In the genomic region with DNA sequence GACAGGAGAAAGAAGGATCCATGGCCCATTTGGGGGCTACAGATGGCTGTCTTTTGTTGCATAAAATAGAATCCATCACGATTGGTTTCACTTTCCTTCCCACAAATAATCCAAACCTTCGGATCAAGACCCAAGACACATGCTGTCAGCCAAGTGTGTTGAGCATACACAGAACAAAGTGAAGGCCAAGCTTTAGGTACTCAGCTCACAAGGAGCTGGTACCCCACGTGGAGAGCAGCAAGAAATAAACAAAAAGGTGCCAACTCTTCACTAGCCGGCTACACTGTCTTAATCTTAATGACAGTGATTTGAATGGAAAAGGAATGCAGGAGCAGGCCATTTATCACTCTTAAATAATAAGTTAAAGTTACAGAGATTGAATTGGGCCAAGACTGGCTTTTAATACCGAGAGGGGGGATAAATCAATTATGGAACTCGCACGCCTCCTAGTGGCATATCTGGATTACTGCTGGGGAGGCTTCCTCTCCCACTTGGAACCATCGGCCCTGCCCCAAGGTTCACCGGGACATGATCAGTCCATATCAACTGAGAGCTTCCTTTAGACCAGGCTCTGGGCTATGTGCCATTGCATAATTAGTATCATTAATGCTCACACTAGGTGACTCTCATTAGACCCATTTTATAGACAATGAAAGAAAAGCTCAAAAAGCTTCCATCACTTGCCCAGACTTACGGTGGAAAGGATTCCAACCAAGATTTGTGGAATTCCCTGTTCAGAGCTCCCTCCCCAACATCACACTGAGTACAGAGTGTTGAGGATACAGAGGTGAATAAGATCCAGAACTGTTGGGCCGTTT, we compare ENCODE assay signal across 9 cellular contexts.
A peak's percentile ranks its signal among the peaks of the same experiment; 100 is the strongest.
DNase-seq lines count a peak whose midpoint lies in the region; ATAC-seq and TF ChIP-seq lines count a peak whose summit lies in the region.
"Had no signal": no experiment of that assay in that cellular context is flagged by ENCODE, and none has a peak within 500 bp of the region (broad histone marks: within the 10 kb centered on the region; RNA-seq: fewer than 3 reads in every experiment).

No MANE protein-coding gene starts in this region.

- H3K27ac Mint-ChIP-seq in H9: no peak overlapping the region
- H3K27ac Mint-ChIP-seq: stimulated activated naive CD8-positive, alpha-beta T cell treated with anti-CD3 and anti-CD28 coated beads, Interleukin-15, Interleukin-2, amounts not matched to agents 100 ng/mL and 50 ng/mL, for 24 hours had no signal

- H3K4me2 ChIP-seq in H9 (ENCODE audit: insufficient read depth, insufficient read length, low read length): no peak overlapping the region

- peaks cover 3% of the 10 kb centered on the region for H3K27me3 Mint-ChIP-seq in H9 (ENCODE audit: low read depth)
- H3K27me3 Mint-ChIP-seq: stimulated activated naive CD8-positive, alpha-beta T cell treated with anti-CD3 and anti-CD28 coated beads, Interleukin-15, Interleukin-2, amounts not matched to agents 100 ng/mL and 50 ng/mL, for 24 hours had no signal

- no peak overlapping the region for H2AFZ ChIP-seq in H9 (ENCODE audit: low read length)

- no peaks in the 10 kb centered on the region for H3K79me1 ChIP-seq in H9 (ENCODE audit: insufficient read depth, low read depth, low read length, poor library complexity, severe bottlenecking)

- H2BK5ac ChIP-seq in H9 (ENCODE audit: insufficient read length, low read length): no peak overlapping the region

- H4K8ac ChIP-seq in H9 (replicated peaks; ENCODE audit: insufficient read length, low read depth, low read length): no peak overlapping the region

- ATAC-seq in omental fat pad (ENCODE audit: low FRiP score): peak; percentile 71
- ATAC-seq in GM18858 (IDR thresholded peaks at IDR 0.05; ENCODE audit: unreplicated experiment): no peak

- no peak overlapping the region for H2BK15ac ChIP-seq in H9 (ENCODE audit: low read depth, low read length)

- H3K4ac ChIP-seq in H9 (ENCODE audit: low read depth, low read length): no peak overlapping the region

- no peaks in the 10 kb centered on the region; the same call in 1 of the 2 replicates for H3K4me1 ChIP-seq in H9 (ENCODE audit: insufficient read depth, low read length)

- no peak overlapping the region for H3K4me3 Mint-ChIP-seq in H9
- H3K4me3 Mint-ChIP-seq: stimulated activated naive CD8-positive, alpha-beta T cell treated with anti-CD3 and anti-CD28 coated beads, Interleukin-15, Interleukin-2, amounts not matched to agents 100 ng/mL and 50 ng/mL, for 24 hours had no signal

- H3K4me3 ChIP-seq in foreskin fibroblast (ENCODE audit: low read depth in 1 of 2, low read length in 2 of 2): no peak overlapping the region

- no peak overlapping the region for H2BK12ac ChIP-seq in H9 (ENCODE audit: insufficient read length, low read depth, low read length)

- DNase-seq in EH (ENCODE audit: low read depth) (peak; percentile 76), H9 (peak; percentile 61), NCI-H2029 treated with DMSO at 0.1 percent for 48 hours (lab: John Stamatoyannopoulos, UW) (peak; percentile 70), foreskin fibroblast (peak; percentile 44 to 80), omental fat pad (ENCODE audit: low spot score) (no peak), NCI-H524 treated with DMSO at 0.1 percent for 48 hours (lab: John Stamatoyannopoulos, UW) (no peak)
- peak; percentile 3 for DNase-seq in activated CD4-positive, alpha-beta T cell treated with anti-CD3 and anti-CD28 coated beads, Interleukin-2, amount 50 U/mL, for 1 hour

- peaks cover 0 to 2% (median 0%) of the 10 kb centered on the region in 3 experiments; a peak in 1 of 7 replicates for H3K36me3 Mint-ChIP-seq in H9 (ENCODE audit: insufficient read depth in 1 of 3, low read depth in 3 of 3)

- H3K27ac ChIP-seq in H9 (ENCODE audit: insufficient read length, low read depth, low read length): no peak overlapping the region

- H3K4me1 Mint-ChIP-seq in H9: peaks cover 7 to 12% of the 10 kb centered on the region in 2 experiments

- no peaks in the 10 kb centered on the region for H4K20me1 ChIP-seq in H9 (ENCODE audit: control insufficient read depth, insufficient read depth, insufficient read length)

- no peaks in the 10 kb centered on the region for H3K27me3 ChIP-seq in H9 (ENCODE audit: insufficient read depth, low read length)

- no peak overlapping the region for H3K56ac ChIP-seq in H9 (ENCODE audit: insufficient read length, low read depth, low read length)

- H4K91ac ChIP-seq in H9 (ENCODE audit: insufficient read length, low read depth, low read length): no peak overlapping the region

- peaks cover 2% of the 10 kb centered on the region in 2 experiments; a peak in 3 of 5 replicates for H3K9me3 Mint-ChIP-seq in H9
- H3K9me3 Mint-ChIP-seq: stimulated activated naive CD8-positive, alpha-beta T cell treated with anti-CD3 and anti-CD28 coated beads, Interleukin-15, Interleukin-2, amounts not matched to agents 100 ng/mL and 50 ng/mL, for 24 hours had no signal

- no peak overlapping the region for H2BK120ac ChIP-seq in H9 (ENCODE audit: low read depth, low read length, poor library complexity, severe bottlenecking)

- no CpG with 5 or more reads among the region's 11 CpGs for WGBS in H9 (ENCODE audit: extremely low coverage, insufficient read length, low lambda C conversion rate)

- no peak overlapping the region for H3T11ph ChIP-seq in H9 (ENCODE audit: low read length)

- H2AK5ac ChIP-seq in H9 (ENCODE audit: insufficient read length, low read length): no peak overlapping the region

- no peaks in the 10 kb centered on the region for H3K23me2 ChIP-seq in H9 (ENCODE audit: insufficient read length, low read depth, low read length, poor library complexity, severe bottlenecking)

- no peaks in the 10 kb centered on the region for H3K79me2 ChIP-seq in H9 (ENCODE audit: insufficient read depth, low read length)

- H3K18ac ChIP-seq in H9 (ENCODE audit: insufficient read length, low read depth, low read length): no peak overlapping the region

- no peak overlapping the region for H3K23ac ChIP-seq in H9 (ENCODE audit: insufficient read length, low read depth, low read length)

- no peak overlapping the region for H3K14ac ChIP-seq in H9 (ENCODE audit: insufficient read depth, low read length)

- H4K5ac ChIP-seq in H9 (ENCODE audit: insufficient read length, low read depth, low read length): no peak overlapping the region

- no peak overlapping the region for H2BK20ac ChIP-seq in H9 (ENCODE audit: low read depth, low read length, poor library complexity, severe bottlenecking)

- H3K9ac ChIP-seq in H9 (ENCODE audit: extremely low read depth, insufficient read length, low read length): no peak overlapping the region

- no peaks in the 10 kb centered on the region for H3K9me3 ChIP-seq in H9 (ENCODE audit: control insufficient read depth, low read depth, low read length)

- TF ChIP-seq CTCF in H9 (conservative IDR thresholded peaks at IDR 0.05) (peak; percentile 95), foreskin fibroblast (IDR thresholded peaks at IDR 0.05; ENCODE audit: low read depth, low read length) (peak; percentile 81), omental fat pad (IDR thresholded peaks at IDR 0.05) (peak in 2 of 3 donors; percentile 40 to 82)

Comparison
In these comparisons a context has a peak if more than half of its experiments do, and no peak if none do; other contexts are left out.
1. DNase-seq: peak in EH (single experiment), H9 (single experiment), NCI-H2029 treated with DMSO at 0.1 percent for 48 hours (single experiment), activated CD4-positive, alpha-beta T cell treated with anti-CD3 and anti-CD28 coated beads, Interleukin-2, amount 50 U/mL, for 1 hour (single experiment) and foreskin fibroblast (2 of 2); none in omental fat pad (single experiment) and NCI-H524 treated with DMSO at 0.1 percent for 48 hours (single experiment).
2. Peak in every context shown above with its lines, with median percentiles within 50 percentile points of each other: CTCF ChIP-seq.